Comparison of ENCODE assay signal across 15 cellular contexts in the genomic region with DNA sequence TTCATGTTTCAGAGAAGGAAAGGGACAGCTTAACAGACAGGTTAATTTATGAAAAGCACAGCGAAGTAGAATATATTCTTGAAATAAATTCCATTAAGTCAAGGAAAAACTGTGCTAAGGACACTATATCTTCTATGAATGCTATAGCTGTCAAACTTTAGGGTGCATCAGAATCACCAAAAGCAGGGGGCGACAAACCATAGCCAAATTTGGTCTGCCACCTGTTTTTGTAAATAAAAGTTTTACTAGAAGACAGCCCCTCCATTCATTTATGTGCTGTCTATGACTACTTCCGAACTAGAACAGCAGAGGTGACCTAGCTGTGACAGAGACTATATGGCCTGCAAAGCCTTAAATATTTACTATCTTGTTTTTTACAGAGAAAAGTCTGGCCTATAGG. TPM values are rescaled to one million over a fixed set of nuclear protein-coding genes. Genes with fewer than 3 reads are reported as not detected.
DNase-seq lines count a peak whose midpoint lies in the region; ATAC-seq and TF ChIP-seq lines count a peak whose summit lies in the region.
"Had no signal": no experiment of that assay in that cellular context is flagged by ENCODE, and none has a peak within 500 bp of the region (broad histone marks: within the 10 kb centered on the region; RNA-seq: fewer than 3 reads in every experiment).

No MANE protein-coding gene starts in this region.

- 92 to 93% methylated on average over 3 of the region's 3 CpGs for WGBS in endodermal cell (ENCODE audit: insufficient coverage in 1 of 2, insufficient read length in 1 of 2), 2 experiments

- H3K4me3 ChIP-seq in OCI-LY3 (ENCODE audit: low read length) = no peak overlapping the region
- no peak overlapping the region for H3K4me3 ChIP-seq in endodermal cell (ENCODE audit: low read length)
- H3K4me3 ChIP-seq in Peyer's patch = no peak overlapping the region
- H3K4me3 ChIP-seq: heart left ventricle had no signal

- peaks cover 94% of the 10 kb centered on the region for H3K79me2 ChIP-seq in OCI-LY3 (ENCODE audit: low read length)

- H3K9me3 Mint-ChIP-seq in stimulated activated naive CD8-positive, alpha-beta T cell treated with anti-CD3 and anti-CD28 coated beads, Interleukin-15, Interleukin-2, amounts not matched to agents 100 ng/mL and 50 ng/mL, for 24 hours = no peaks in the 10 kb centered on the region
- no peaks in the 10 kb centered on the region for H3K9me3 Mint-ChIP-seq in endodermal cell
- H3K9me3 Mint-ChIP-seq: brain; stimulated activated naive B cell treated with anti-CD40 and anti-IgM and Interleukin-4, amounts not matched to agents 10 μg/mL and 1 μg/mL and 100 μg/mL, for 72 hours had no signal

- TF ChIP-seq CTCF in OCI-LY3 (IDR thresholded peaks at IDR 0.05; ENCODE audit: low read depth, low read length) (peak; percentile 35), endodermal cell (conservative IDR thresholded peaks at IDR 0.05) (peak; percentile 62), Peyer's patch (IDR thresholded peaks at IDR 0.05) (peak in 1 of 6 experiments; percentile 14)

- no peak overlapping the region for H2AFZ ChIP-seq in OCI-LY3 (ENCODE audit: low read depth, low read length)

- H3K27me3 Mint-ChIP-seq in stimulated activated naive CD8-positive, alpha-beta T cell treated with anti-CD3 and anti-CD28 coated beads, Interleukin-15, Interleukin-2, amounts not matched to agents 100 ng/mL and 50 ng/mL, for 24 hours = no peaks in the 10 kb centered on the region
- no peaks in the 10 kb centered on the region for H3K27me3 Mint-ChIP-seq in endodermal cell (ENCODE audit: insufficient read depth)
- H3K27me3 Mint-ChIP-seq: brain; stimulated activated naive B cell treated with anti-CD40 and anti-IgM and Interleukin-4, amounts not matched to agents 10 μg/mL and 1 μg/mL and 100 μg/mL, for 72 hours had no signal

- H3K27ac ChIP-seq in OCI-LY3 (ENCODE audit: low read length) = peak overlapping the region; percentile 29; the same call in 1 of the 2 replicates
- H3K27ac ChIP-seq in endodermal cell (ENCODE audit: low read depth, low read length) = no peak overlapping the region
- H3K27ac ChIP-seq in Peyer's patch = no peak overlapping the region
- H3K27ac ChIP-seq: heart left ventricle had no signal

- peak overlapping the region; percentile 22 for H3K4me2 ChIP-seq in OCI-LY3 (ENCODE audit: low read length)

- DNase-seq in stimulated activated naive CD8-positive, alpha-beta T cell treated with anti-CD3 and anti-CD28 coated beads, Interleukin-15, Interleukin-2, amounts not matched to agents 100 U/mL and 50 U/mL, for 24 hours = no peak
- DNase-seq in endodermal cell = no peak
- DNase-seq in foreskin melanocyte = no peak
- DNase-seq in Peyer's patch = no peak
- DNase-seq: HCEC 1CT; heart left ventricle; kidney glomerular epithelial cell; NCI-H1048; stimulated activated naive B cell treated with anti-CD40 and anti-IgM and Interleukin-4, amounts not matched to agents 10 μg/mL and 1 μg/mL and 100 μg/mL, for 72 hours; SW 1271 had no signal

- H3K4me1 Mint-ChIP-seq in stimulated activated naive CD8-positive, alpha-beta T cell treated with anti-CD3 and anti-CD28 coated beads, Interleukin-15, Interleukin-2, amounts not matched to agents 100 ng/mL and 50 ng/mL, for 24 hours (ENCODE audit: low read depth) = peaks cover 47% of the 10 kb centered on the region
- no peaks in the 10 kb centered on the region for H3K4me1 Mint-ChIP-seq in endodermal cell

- H3K9me3 ChIP-seq in OCI-LY3 (ENCODE audit: insufficient read depth, low read length) (no peaks in the 10 kb centered on the region), endodermal cell (ENCODE audit: control insufficient read depth, low read length) (no peaks in the 10 kb centered on the region), Peyer's patch (no peaks in the 10 kb centered on the region)
- H3K9me3 ChIP-seq: heart left ventricle had no signal

- H3K4me1 ChIP-seq in OCI-LY3 (ENCODE audit: low read length) (peaks cover 22% of the 10 kb centered on the region), endodermal cell (ENCODE audit: control insufficient read depth, insufficient read depth, low read length) (no peaks in the 10 kb centered on the region), Peyer's patch (peaks cover 0 to 5% (median 0%) of the 10 kb centered on the region in 4 donors)

- no peaks in the 10 kb centered on the region for H3K27me3 ChIP-seq in OCI-LY3 (ENCODE audit: low read depth, low read length)
- no peaks in the 10 kb centered on the region for H3K27me3 ChIP-seq in endodermal cell (ENCODE audit: control insufficient read depth, insufficient read depth, low read length, poor library complexity, severe bottlenecking)
- no peaks in the 10 kb centered on the region for H3K27me3 ChIP-seq in Peyer's patch
- H3K27me3 ChIP-seq: heart left ventricle had no signal

- peaks cover 83% of the 10 kb centered on the region for H3K36me3 Mint-ChIP-seq in stimulated activated naive CD8-positive, alpha-beta T cell treated with anti-CD3 and anti-CD28 coated beads, Interleukin-15, Interleukin-2, amounts not matched to agents 100 ng/mL and 50 ng/mL, for 24 hours (ENCODE audit: low read depth)
- peaks cover 75% of the 10 kb centered on the region for H3K36me3 Mint-ChIP-seq in endodermal cell (ENCODE audit: low read depth)

- no peak for ATAC-seq in stimulated activated naive CD8-positive, alpha-beta T cell treated with anti-CD3 and anti-CD28 coated beads, Interleukin-15, Interleukin-2, amounts not matched to agents 100 U/mL and 50 U/mL, for 24 hours
- ATAC-seq in HG02973 (IDR thresholded peaks at IDR 0.05; ENCODE audit: unreplicated experiment) = no peak
- no peak for ATAC-seq in GM21390 (IDR thresholded peaks at IDR 0.05; ENCODE audit: unreplicated experiment)
- ATAC-seq: heart left ventricle had no signal

- H3K36me3 ChIP-seq in OCI-LY3 (replicated peaks; ENCODE audit: low read depth, low read length) = peaks cover 69% of the 10 kb centered on the region
- H3K36me3 ChIP-seq in endodermal cell (ENCODE audit: control insufficient read depth, insufficient read depth, low read length) = peaks cover 94% of the 10 kb centered on the region
- H3K36me3 ChIP-seq in Peyer's patch = peaks cover 0 to 69% (median 0%) of the 10 kb centered on the region in 3 donors

- peak overlapping the region; percentile 13 for H3K27ac Mint-ChIP-seq in stimulated activated naive CD8-positive, alpha-beta T cell treated with anti-CD3 and anti-CD28 coated beads, Interleukin-15, Interleukin-2, amounts not matched to agents 100 ng/mL and 50 ng/mL, for 24 hours
- H3K27ac Mint-ChIP-seq in endodermal cell = no peak overlapping the region

- H4K20me1 ChIP-seq in OCI-LY3 (ENCODE audit: insufficient read depth, low read length) = peaks cover 68% of the 10 kb centered on the region

- TF ChIP-seq POLR2A in Peyer's patch (IDR thresholded peaks at IDR 0.05) = no peak

- no peak overlapping the region for H3K4me3 Mint-ChIP-seq in stimulated activated naive CD8-positive, alpha-beta T cell treated with anti-CD3 and anti-CD28 coated beads, Interleukin-15, Interleukin-2, amounts not matched to agents 100 ng/mL and 50 ng/mL, for 24 hours
- no peak overlapping the region for H3K4me3 Mint-ChIP-seq in endodermal cell
- H3K4me3 Mint-ChIP-seq: stimulated activated naive B cell treated with anti-CD40 and anti-IgM and Interleukin-4, amounts not matched to agents 10 μg/mL and 1 μg/mL and 100 μg/mL, for 72 hours had no signal

- no peak overlapping the region for H3K9ac ChIP-seq in OCI-LY3 (ENCODE audit: low read length)
- no peak overlapping the region for H3K9ac ChIP-seq in endodermal cell (ENCODE audit: extremely low read depth, low read length, poor library complexity, severe bottlenecking)

RNA-seq across cellular contexts. Expression of a gene that starts 25.9 kb away (rescaled TPM):
- total RNA-seq in endodermal cell (10 to 100 TPM; 95.2 to 96.6 TPM), Peyer's patch (100 to 1,000 TPM; 103 to 194 (median 116) TPM)
- polyA plus RNA-seq in endodermal cell (2013, experiment 1 of 2) = 91.0 TPM
- polyA plus RNA-seq in endodermal cell (2013, experiment 2 of 2) = 84.2 TPM
